In the genomic region with DNA sequence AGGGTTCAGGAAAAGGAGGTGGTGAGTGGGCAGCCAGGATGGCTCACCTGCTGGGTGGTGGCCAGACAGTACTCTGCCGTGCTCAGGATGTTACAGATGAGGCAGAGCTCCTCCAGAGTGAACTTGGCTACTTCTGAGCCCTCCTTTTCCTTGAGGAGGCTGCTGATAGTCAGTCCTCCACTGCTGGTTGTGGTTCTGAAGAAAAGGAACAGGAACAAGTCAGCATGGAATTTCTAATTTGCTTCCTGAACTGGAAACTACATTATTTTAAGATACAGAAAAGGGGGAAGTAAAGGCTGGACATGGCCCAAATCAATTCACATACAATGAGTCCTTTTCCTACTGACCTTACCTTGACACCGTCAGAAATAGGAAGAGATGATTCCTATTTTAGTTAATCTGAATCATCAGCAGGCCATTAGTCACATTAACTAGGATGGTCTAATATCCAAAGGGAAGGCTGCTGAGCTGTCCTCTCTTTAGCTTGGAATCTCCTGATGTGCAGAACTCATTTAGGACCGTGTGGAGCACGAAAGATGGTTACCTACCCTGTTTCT, we compare ENCODE assay signal across 9 cellular contexts.
DNase-seq lines count a peak whose midpoint lies in the region; ATAC-seq and TF ChIP-seq lines count a peak whose summit lies in the region.
"Had no signal": no experiment of that assay in that cellular context is flagged by ENCODE, and none has a peak within 500 bp of the region (broad histone marks: within the 10 kb centered on the region; RNA-seq: fewer than 3 reads in every experiment).

No MANE protein-coding gene starts in this region.

- H3K9me3 ChIP-seq in lower lobe of right lung (no peaks in the 10 kb centered on the region), upper lobe of left lung (no peaks in the 10 kb centered on the region)

- H3K27me3 ChIP-seq in lower lobe of right lung (ENCODE audit: low read depth) = no peaks in the 10 kb centered on the region
- H3K27me3 ChIP-seq in upper lobe of left lung = no peaks in the 10 kb centered on the region

- TF ChIP-seq POLR2A in upper lobe of left lung (IDR thresholded peaks at IDR 0.05) = no peak

- no peaks in the 10 kb centered on the region for H3K9me3 Mint-ChIP-seq in activated T-cell treated with anti-CD3 and anti-CD28 coated beads, Interleukin-2, amount 50 U/mL, for 24 hours
- no peaks in the 10 kb centered on the region for H3K9me3 Mint-ChIP-seq in dendritic cell treated with granulocyte-macrophage colony-stimulating factor and Interleukin-4, amounts not matched to agents 40 ng/mL and 50 ng/mL, for 4 days

- TF ChIP-seq CTCF in lower lobe of right lung (IDR thresholded peaks at IDR 0.05) (no peak), upper lobe of left lung (IDR thresholded peaks at IDR 0.05) (no peak)

- peaks cover 40% of the 10 kb centered on the region for H3K4me1 ChIP-seq in lower lobe of right lung
- H3K4me1 ChIP-seq in upper lobe of left lung = peaks cover 27 to 37% (median 29%) of the 10 kb centered on the region in 4 donors

- H3K36me3 ChIP-seq in lower lobe of right lung (peaks cover 54% of the 10 kb centered on the region), upper lobe of left lung (peaks cover 0 to 32% (median 15%) of the 10 kb centered on the region in 4 donors)

- DNase-seq in activated T-cell treated with anti-CD3 and anti-CD28 coated beads, Interleukin-2, amount 50 U/mL, for 24 hours = no peak
- no peak for DNase-seq in activated T-cell treated with anti-CD3 and anti-CD28 coated beads for 4 hours
- no peak for DNase-seq in lower lobe of right lung
- no peak for DNase-seq in upper lobe of left lung
- DNase-seq in stimulated activated CD4-positive, alpha-beta T cell treated with anti-CD3 and anti-CD28 coated beads, Interleukin-15, amount 100 ng/mL, for 24 hours = no peak
- DNase-seq in D341Med (ENCODE audit: low spot score) = no peak
- DNase-seq: NCI-H510A treated with DMSO at 0.1 percent for 48 hours had no signal

- H3K27me3 Mint-ChIP-seq in activated T-cell treated with anti-CD3 and anti-CD28 coated beads, Interleukin-2, amount 50 U/mL, for 24 hours = no peaks in the 10 kb centered on the region
- H3K27me3 Mint-ChIP-seq in dendritic cell treated with granulocyte-macrophage colony-stimulating factor and Interleukin-4, amounts not matched to agents 40 ng/mL and 50 ng/mL, for 4 days = no peaks in the 10 kb centered on the region

- H3K4me3 ChIP-seq in lower lobe of right lung (no peak overlapping the region), upper lobe of left lung (no peak overlapping the region)

- 56 to 70% methylated on average over 3 to 4 of the region's 4 CpGs for WGBS in upper lobe of left lung, 2 donors

- H3K4me1 Mint-ChIP-seq in activated T-cell treated with anti-CD3 and anti-CD28 coated beads, Interleukin-2, amount 50 U/mL, for 24 hours (ENCODE audit: low read depth) = peaks cover 22% of the 10 kb centered on the region
- peaks cover 52% of the 10 kb centered on the region for H3K4me1 Mint-ChIP-seq in dendritic cell treated with granulocyte-macrophage colony-stimulating factor and Interleukin-4, amounts not matched to agents 40 ng/mL and 50 ng/mL, for 4 days (ENCODE audit: low read depth)

- peak overlapping the region; percentile 14 for H3K27ac ChIP-seq in lower lobe of right lung
- H3K27ac ChIP-seq in upper lobe of left lung = peak overlapping the region; percentile 56 to 81 (median 75)

- H3K36me3 Mint-ChIP-seq in activated T-cell treated with anti-CD3 and anti-CD28 coated beads, Interleukin-2, amount 50 U/mL, for 24 hours (ENCODE audit: low read depth) = peaks cover 72% of the 10 kb centered on the region
- peaks cover 80% of the 10 kb centered on the region for H3K36me3 Mint-ChIP-seq in dendritic cell treated with granulocyte-macrophage colony-stimulating factor and Interleukin-4, amounts not matched to agents 40 ng/mL and 50 ng/mL, for 4 days (ENCODE audit: low read depth)

- peak; percentile 48 to 65 for ATAC-seq in lower lobe of right lung
- ATAC-seq in upper lobe of left lung (ENCODE audit: low FRiP score in 2 of 2) = peak; percentile 42 to 45
- ATAC-seq in HG02678 (IDR thresholded peaks at IDR 0.05; ENCODE audit: unreplicated experiment) = no peak

- H3K27ac Mint-ChIP-seq in activated T-cell treated with anti-CD3 and anti-CD28 coated beads, Interleukin-2, amount 50 U/mL, for 24 hours = peak overlapping the region; percentile 76
- H3K27ac Mint-ChIP-seq in dendritic cell treated with granulocyte-macrophage colony-stimulating factor and Interleukin-4, amounts not matched to agents 40 ng/mL and 50 ng/mL, for 4 days = peak overlapping the region; percentile 73

- intact Hi-C loops in dendritic cell treated with granulocyte-macrophage colony-stimulating factor and Interleukin-4, amounts not matched to agents 40 ng/mL and 50 ng/mL, for 4 days (cut with micrococcal nuclease) = no loop called here
- intact Hi-C loops in lower lobe of right lung (cut with DNase I) = no loop called here

- H3K4me3 Mint-ChIP-seq in activated T-cell treated with anti-CD3 and anti-CD28 coated beads, Interleukin-2, amount 50 U/mL, for 24 hours = no peak overlapping the region
- peak overlapping the region; percentile 13 for H3K4me3 Mint-ChIP-seq in dendritic cell treated with granulocyte-macrophage colony-stimulating factor and Interleukin-4, amounts not matched to agents 40 ng/mL and 50 ng/mL, for 4 days

- no peak for TF ChIP-seq EP300 in upper lobe of left lung (IDR thresholded peaks at IDR 0.05)
